In the genomic region with DNA sequence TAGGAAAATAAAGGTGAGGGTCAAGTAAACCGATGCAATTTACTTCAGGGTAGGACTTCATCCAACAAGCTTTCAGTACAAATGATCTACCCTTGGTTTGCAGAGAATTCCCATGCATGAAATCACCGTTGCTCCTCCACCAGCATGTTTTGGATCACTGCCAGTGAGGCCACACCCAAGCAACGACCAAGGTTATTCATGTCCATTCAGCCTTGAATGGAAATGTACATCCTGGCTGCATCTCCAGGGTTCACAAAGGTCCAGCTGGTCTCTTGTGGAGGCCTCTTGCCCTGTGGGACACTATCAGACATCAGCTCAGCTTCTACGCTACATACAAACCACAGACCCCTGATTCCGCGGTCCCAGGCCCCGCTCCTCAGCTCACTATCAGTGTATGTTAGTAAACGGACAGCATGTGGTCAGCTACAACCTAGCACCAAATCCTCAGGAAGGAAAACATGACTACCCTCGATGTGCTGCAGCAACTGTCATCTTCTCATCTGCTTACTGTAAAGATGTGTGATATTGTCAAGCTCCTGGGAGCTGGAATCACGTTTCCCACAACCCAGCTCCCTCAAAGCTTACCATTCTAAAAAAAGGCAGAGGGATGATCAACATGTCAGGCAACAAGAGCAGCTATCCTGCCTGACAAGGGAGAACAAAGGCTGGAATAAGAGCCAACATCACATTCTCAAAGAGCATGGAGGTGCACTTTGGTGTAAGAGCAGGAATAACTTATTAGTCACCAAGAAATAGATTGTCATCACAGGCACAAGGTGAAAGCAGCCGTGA, we compare ENCODE assay signal across 12 cellular contexts. TPM values are rescaled to one million over a fixed set of nuclear protein-coding genes. Genes with fewer than 3 reads are reported as not detected.
DNase-seq lines count a peak whose midpoint lies in the region; ATAC-seq and TF ChIP-seq lines count a peak whose summit lies in the region.
"Had no signal": no experiment of that assay in that cellular context is flagged by ENCODE, and none has a peak within 500 bp of the region (broad histone marks: within the 10 kb centered on the region; RNA-seq: fewer than 3 reads in every experiment).

No MANE protein-coding gene starts in this region.

- no peaks in the 10 kb centered on the region for H3K27me3 Mint-ChIP-seq in progenitor cell of endocrine pancreas
- no peaks in the 10 kb centered on the region for H3K27me3 Mint-ChIP-seq in activated naive CD4-positive, alpha-beta T cell treated with anti-CD3 and anti-CD28 coated beads, Interleukin-2, amount 10 ng/mL, durations not matched to agents 7 days and 5 days
- H3K27me3 Mint-ChIP-seq: stimulated activated naive CD8-positive, alpha-beta T cell treated with anti-CD3 and anti-CD28 coated beads, Interleukin-15, amount 100 ng/mL, for 72 hours had no signal

- no peaks in the 10 kb centered on the region for H3K9me3 ChIP-seq in Peyer's patch

- H3K9me3 Mint-ChIP-seq in progenitor cell of endocrine pancreas (ENCODE audit: low read depth) = no peaks in the 10 kb centered on the region
- no peaks in the 10 kb centered on the region for H3K9me3 Mint-ChIP-seq in activated naive CD4-positive, alpha-beta T cell treated with anti-CD3 and anti-CD28 coated beads, Interleukin-2, amount 10 ng/mL, durations not matched to agents 7 days and 5 days
- H3K9me3 Mint-ChIP-seq: stimulated activated naive CD8-positive, alpha-beta T cell treated with anti-CD3 and anti-CD28 coated beads, Interleukin-15, amount 100 ng/mL, for 72 hours had no signal

- H3K36me3 ChIP-seq in Peyer's patch = peaks cover 0 to 29% (median 0%) of the 10 kb centered on the region in 3 donors

- H3K4me3 Mint-ChIP-seq in progenitor cell of endocrine pancreas (ENCODE audit: low read depth) = no peak overlapping the region
- no peak overlapping the region for H3K4me3 Mint-ChIP-seq in activated naive CD4-positive, alpha-beta T cell treated with anti-CD3 and anti-CD28 coated beads, Interleukin-2, amount 10 ng/mL, durations not matched to agents 7 days and 5 days
- H3K4me3 Mint-ChIP-seq: stimulated activated naive CD8-positive, alpha-beta T cell treated with anti-CD3 and anti-CD28 coated beads, Interleukin-15, amount 100 ng/mL, for 72 hours had no signal

- no peak for ATAC-seq in HG02973 (IDR thresholded peaks at IDR 0.05; ENCODE audit: unreplicated experiment)
- ATAC-seq: left lobe of liver; stimulated activated naive CD8-positive, alpha-beta T cell treated with anti-CD3 and anti-CD28 coated beads, Interleukin-15, amount 100 ng/mL, for 72 hours had no signal

- no peak overlapping the region for H3K27ac ChIP-seq in Peyer's patch

- H3K4me1 ChIP-seq in Peyer's patch = peaks cover 0 to 12% (median 5%) of the 10 kb centered on the region in 4 donors

- CTCF ChIA-PET in activated naive CD4-positive, alpha-beta T cell treated with anti-CD3 and anti-CD28 coated beads, Interleukin-2, amount 10 ng/mL, durations not matched to agents 7 days and 5 days (lab: Charles Lee) = interaction anchor here (0.6 to 1.4 kb wide), 2 partner anchors 26 to 34 kb away, joined by 4 to 5 read pairs; no protein-coding TSS in a partner anchor

- no peak overlapping the region for H3K4me3 ChIP-seq in Peyer's patch

- peaks cover 12% of the 10 kb centered on the region for H3K4me1 Mint-ChIP-seq in progenitor cell of endocrine pancreas (ENCODE audit: low read depth)
- peaks cover 21% of the 10 kb centered on the region for H3K4me1 Mint-ChIP-seq in activated naive CD4-positive, alpha-beta T cell treated with anti-CD3 and anti-CD28 coated beads, Interleukin-2, amount 10 ng/mL, durations not matched to agents 7 days and 5 days

- TF ChIP-seq CTCF in Peyer's patch (IDR thresholded peaks at IDR 0.05) (no peak), progenitor cell of endocrine pancreas (IDR thresholded peaks at IDR 0.05; ENCODE audit: unreplicated experiment) (no peak)

- H3K27ac Mint-ChIP-seq in progenitor cell of endocrine pancreas = peak overlapping the region; percentile 13
- no peak overlapping the region for H3K27ac Mint-ChIP-seq in activated naive CD4-positive, alpha-beta T cell treated with anti-CD3 and anti-CD28 coated beads, Interleukin-2, amount 10 ng/mL, durations not matched to agents 7 days and 5 days
- H3K27ac Mint-ChIP-seq: stimulated activated naive CD8-positive, alpha-beta T cell treated with anti-CD3 and anti-CD28 coated beads, Interleukin-15, amount 100 ng/mL, for 72 hours had no signal

- peaks cover 13% of the 10 kb centered on the region for H3K36me3 Mint-ChIP-seq in progenitor cell of endocrine pancreas (ENCODE audit: insufficient read depth)
- H3K36me3 Mint-ChIP-seq in activated naive CD4-positive, alpha-beta T cell treated with anti-CD3 and anti-CD28 coated beads, Interleukin-2, amount 10 ng/mL, durations not matched to agents 7 days and 5 days = peaks cover 35% of the 10 kb centered on the region

- TF ChIP-seq POLR2A in Peyer's patch (IDR thresholded peaks at IDR 0.05) = no peak

- H3K27me3 ChIP-seq in Peyer's patch = no peaks in the 10 kb centered on the region

- DNase-seq in NCI-H2029 (lab: John Stamatoyannopoulos, UW) (peak; percentile 4), NCI-H2029 treated with DMSO at 0.1 percent for 48 hours (lab: John Stamatoyannopoulos, UW) (no peak), Peyer's patch (peak; percentile 8 to 66 (median 62)), dermis blood vessel endothelial cell (peak; percentile 32), progenitor cell of endocrine pancreas (ENCODE audit: low spot score, unreplicated experiment) (no peak), NCI-H446 (lab: John Stamatoyannopoulos, UW) (no peak)
- DNase-seq in activated naive CD4-positive, alpha-beta T cell treated with anti-CD3 and anti-CD28 coated beads, Interleukin-2, amount 10 ng/mL, durations not matched to agents 7 days and 5 days = no peak
- DNase-seq: stimulated activated CD4-positive, alpha-beta T cell treated with anti-CD3 and anti-CD28 coated beads, Interleukin-1b, Interleukin-23, amount 100 ng/mL, for 48 hours; stimulated activated naive CD8-positive, alpha-beta T cell treated with anti-CD3 and anti-CD28 coated beads, Interleukin-15, amount 100 ng/mL, for 72 hours had no signal

RNA-seq across cellular contexts. Expression of a gene that starts 4.9 kb away (rescaled TPM):
- 1 to 10 TPM; 2.8 to 6.3 (median 4.4) TPM for total RNA-seq in Peyer's patch
- total RNA-seq in dermis blood vessel endothelial cell = 18.2 and 18.9 TPM in 2 replicates
- total RNA-seq in progenitor cell of endocrine pancreas = 18.7 and 20.4 TPM in 2 replicates

RNA-seq across cellular contexts. Expression of a gene that starts 5.0 kb away (rescaled TPM):
- total RNA-seq in Peyer's patch = 10 to 100 TPM in 2 of 4 donors, 1 to 10 TPM in 2; 3.3 to 17.0 (median 11.7) TPM
- total RNA-seq in dermis blood vessel endothelial cell = 4.0 and 4.1 TPM in 2 replicates
- total RNA-seq in progenitor cell of endocrine pancreas = 10.0 and 12.5 TPM in 2 replicates

RNA-seq across cellular contexts. Expression of a gene that starts 37.0 kb away (rescaled TPM):
- total RNA-seq in Peyer's patch = 10 to 100 TPM; 10.7 to 15.5 (median 14.2) TPM
- total RNA-seq in dermis blood vessel endothelial cell = 13.1 and 15.8 TPM in 2 replicates
- total RNA-seq in progenitor cell of endocrine pancreas = 22.5 and 24.5 TPM in 2 replicates

RNA-seq across cellular contexts. Expression of a gene that starts 58.3 kb away (rescaled TPM):
- not detected for total RNA-seq in Peyer's patch
- not detected in 2 replicates for total RNA-seq in dermis blood vessel endothelial cell
- not detected in 2 replicates for total RNA-seq in progenitor cell of endocrine pancreas
- total RNA-seq: left lobe of liver, omental fat pad had no signal

Comparison
In these comparisons a context has a peak if more than half of its experiments do, and no peak if none do; other contexts are left out.
1. DNase-seq: peak in NCI-H2029 (single experiment), Peyer's patch (3 of 3) and dermis blood vessel endothelial cell (single experiment); none in NCI-H2029 treated with DMSO at 0.1 percent for 48 hours (single experiment), progenitor cell of endocrine pancreas (single experiment), activated naive CD4-positive, alpha-beta T cell treated with anti-CD3 and anti-CD28 coated beads, Interleukin-2, amount 10 ng/mL, durations not matched to agents 7 days and 5 days (single experiment) and NCI-H446 (0 of 2).